ENCODE assay signal across 1 cellular context in genomic region chr15:77022646-77023575, GRCh38.
TF ChIP-seq lines count a peak whose summit lies in the region.

No MANE protein-coding gene starts in this region.

TF ChIP-seq in GM23338, 12 proteins besides CTCF, POLR2A, EP300 and RAD21:
- TF ChIP-seq ZNF462 (CRISPR knock-in tag; IDR thresholded peaks at IDR 0.05) (no peak), ETS1 (IDR thresholded peaks at IDR 0.05) (no peak), EZH2 (IDR thresholded peaks at IDR 0.05; ENCODE audit: low read depth, unreplicated experiment) (no peak), JUNB (IDR thresholded peaks at IDR 0.05; ENCODE audit: unreplicated experiment) (no peak), REST (IDR thresholded peaks at IDR 0.05; ENCODE audit: unreplicated experiment) (no peak), EZH2phosphoT487 (IDR thresholded peaks at IDR 0.05; ENCODE audit: unreplicated experiment) (no peak), ZNF114 (CRISPR knock-in tag; IDR thresholded peaks at IDR 0.05) (no peak), ZNF331 (CRISPR knock-in tag; IDR thresholded peaks at IDR 0.05; ENCODE audit: low read depth) (no peak), NANOG (IDR thresholded peaks at IDR 0.05; ENCODE audit: borderline replicate concordance) (no peak), STAT1 (IDR thresholded peaks at IDR 0.05; ENCODE audit: unreplicated experiment) (no peak), POLR2AphosphoS5 (IDR thresholded peaks at IDR 0.05; ENCODE audit: low read depth) (no peak), CREB1 (CRISPR knock-in tag; IDR thresholded peaks at IDR 0.05; ENCODE audit: low read depth) (no peak)
